ENCODE assay signal across 8 cellular contexts in the genomic region with DNA sequence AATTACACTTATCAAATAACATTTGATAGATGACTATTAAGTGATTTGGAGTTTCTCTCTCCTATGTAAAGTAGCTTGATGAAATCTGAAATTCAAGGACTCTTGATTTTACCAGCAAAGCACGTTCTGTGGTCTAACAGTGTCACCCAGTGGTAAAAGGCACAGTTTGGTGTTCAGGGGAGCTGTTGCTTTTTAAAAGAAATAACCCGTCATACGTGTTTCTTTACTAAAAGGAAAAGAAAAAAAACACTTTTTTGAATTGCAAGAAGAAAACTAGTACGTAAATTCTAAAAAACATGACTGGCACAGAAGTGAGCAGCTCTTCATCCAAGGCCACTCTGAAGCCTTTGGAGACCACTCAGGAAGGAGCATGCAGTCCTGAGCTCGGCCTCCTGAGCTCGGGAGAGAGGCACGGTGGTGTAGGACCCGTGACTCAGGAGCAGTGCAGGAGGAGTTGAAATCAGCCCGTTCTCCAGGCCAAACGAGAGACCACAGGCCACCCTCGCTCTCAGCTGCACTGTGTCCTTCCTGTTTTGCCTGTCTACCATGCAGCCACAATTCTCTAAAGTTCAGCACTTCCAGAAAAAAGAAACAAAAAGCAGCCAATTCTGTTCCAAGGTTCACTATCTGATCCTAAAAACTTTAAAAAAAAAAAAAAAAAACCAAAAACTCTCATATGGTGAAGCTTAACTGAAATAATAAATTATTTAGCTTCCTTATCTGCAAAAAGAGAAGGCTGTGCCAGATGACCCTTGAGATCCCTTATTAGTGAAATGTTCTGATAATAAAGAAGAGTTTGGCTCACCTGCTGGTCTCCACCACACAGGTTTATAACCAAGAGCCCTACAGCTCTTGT.
DNase-seq lines count a peak whose midpoint lies in the region; TF ChIP-seq lines count a peak whose summit lies in the region.

No MANE protein-coding gene starts in this region.

- H3K9me2 ChIP-seq in OCI-LY1 (ENCODE audit: low read depth, low read length) = no peaks in the 10 kb centered on the region

- H4K91ac ChIP-seq in neuronal stem cell (ENCODE audit: low read depth, low read length, poor library complexity) = no peak overlapping the region

- H3K4me1 ChIP-seq in OCI-LY1 (ENCODE audit: insufficient read depth, low read length, severe bottlenecking) (peaks cover 54% of the 10 kb centered on the region), neuronal stem cell (ENCODE audit: control insufficient read depth in 2 of 2, insufficient read depth in 1 of 2, low read depth in 1 of 2, low read length in 2 of 2) (peaks cover 0 to 4% of the 10 kb centered on the region in 2 donors)
- H3K4me1 ChIP-seq in effector memory CD4-positive, alpha-beta T cell (ENCODE audit: control insufficient read depth, insufficient read depth, low read length, poor library complexity, severe bottlenecking) = peaks cover 19% of the 10 kb centered on the region

- H2AK5ac ChIP-seq in neuronal stem cell (ENCODE audit: low read depth, low read length) = no peak overlapping the region

- H3K79me1 ChIP-seq in neuronal stem cell (ENCODE audit: low read depth, low read length) = no peaks in the 10 kb centered on the region

- H3K4ac ChIP-seq in neuronal stem cell (ENCODE audit: low read length) = no peak overlapping the region

- peak overlapping the region; percentile 67 for H3K27ac ChIP-seq in OCI-LY1 (ENCODE audit: low read depth, low read length, poor library complexity, severe bottlenecking)
- H3K27ac ChIP-seq in effector memory CD4-positive, alpha-beta T cell (ENCODE audit: insufficient read depth, low read length, poor library complexity, severe bottlenecking) = peak overlapping the region; percentile 72
- H3K27ac ChIP-seq in neuronal stem cell (replicated peaks; ENCODE audit: low read length) = no peak overlapping the region

- H3K79me2 ChIP-seq in OCI-LY1 (ENCODE audit: insufficient read depth, low read length) = peaks cover 89% of the 10 kb centered on the region

- H2BK15ac ChIP-seq in neuronal stem cell (ENCODE audit: low read length) = no peak overlapping the region

- peak; percentile 31; the same call in 1 of the 2 replicates for TF ChIP-seq CTCF in OCI-LY1 (IDR thresholded peaks at IDR 0.05; ENCODE audit: low read length)

- H2BK5ac ChIP-seq in neuronal stem cell (ENCODE audit: low read length) = no peak overlapping the region

- H3K14ac ChIP-seq in neuronal stem cell (ENCODE audit: low read length) = no peak overlapping the region

- no peak overlapping the region for H2BK120ac ChIP-seq in neuronal stem cell (ENCODE audit: low read depth, low read length)

- H3K9ac ChIP-seq in OCI-LY1 (ENCODE audit: low read length) = peak overlapping the region; percentile 23; the same call in 1 of the 2 replicates
- no peak overlapping the region for H3K9ac ChIP-seq in neuronal stem cell (ENCODE audit: low read depth, low read length, poor library complexity)

- H3K4me2 ChIP-seq in OCI-LY1 (ENCODE audit: low read length) (peak overlapping the region; percentile 36; the same call in 1 of the 2 replicates), neuronal stem cell (ENCODE audit: insufficient read depth, low read length, poor library complexity, severe bottlenecking) (no peak overlapping the region)

- H2BK12ac ChIP-seq in neuronal stem cell (ENCODE audit: low read length) = no peak overlapping the region

- peaks cover 64% of the 10 kb centered on the region for H3K36me3 ChIP-seq in OCI-LY1 (ENCODE audit: insufficient read depth, low read length)
- peaks cover 33% of the 10 kb centered on the region for H3K36me3 ChIP-seq in effector memory CD4-positive, alpha-beta T cell (ENCODE audit: control insufficient read depth, insufficient read depth, low read length)
- H3K36me3 ChIP-seq in neuronal stem cell (replicated peaks in 1 of 2; ENCODE audit: control insufficient read depth in 2 of 2, insufficient read depth in 2 of 2, low read length in 2 of 2) = peaks cover under 1 to 13% of the 10 kb centered on the region in 2 donors

- peak; percentile 5 for DNase-seq in NCI-H2227 (lab: John Stamatoyannopoulos, UW; ENCODE audit: unreplicated experiment)
- DNase-seq in NCI-H2227 treated with DMSO at 0.1 percent for 48 hours (lab: John Stamatoyannopoulos, UW) = no peak
- DNase-seq in effector memory CD4-positive, alpha-beta T cell = no peak
- no peak for DNase-seq in neuronal stem cell (ENCODE audit: low spot score)
- DNase-seq in NCI-H2171 (lab: John Stamatoyannopoulos, UW) = no peak
- no peak for DNase-seq in NOMO-1 treated with dmso at 0.1 percent for 144 hours (lab: John Stamatoyannopoulos, UW; ENCODE audit: unreplicated experiment)
- no peak for DNase-seq in T-helper 9 cell

- H2AFZ ChIP-seq in OCI-LY1 (ENCODE audit: low read length) = no peak overlapping the region
- H2AFZ ChIP-seq in neuronal stem cell (ENCODE audit: low read length) = no peak overlapping the region

- H4K20me1 ChIP-seq in OCI-LY1 (ENCODE audit: insufficient read depth, low read length) = no peaks in the 10 kb centered on the region

- no CpG with 5 or more reads among the region's 11 CpGs for WGBS in neuronal stem cell (ENCODE audit: extremely low coverage in 2 of 2, insufficient read length in 2 of 2, insufficient replicate concordance in 1 of 2), 2 donors

- H3K4me3 ChIP-seq in OCI-LY1 (ENCODE audit: low read depth, low read length, poor library complexity, severe bottlenecking) (no peak overlapping the region), neuronal stem cell (ENCODE audit: low read length in 2 of 2) (no peak overlapping the region)
- H3K4me3 ChIP-seq in effector memory CD4-positive, alpha-beta T cell (ENCODE audit: insufficient read depth, low read depth, low read length, poor library complexity, severe bottlenecking) = no peak overlapping the region

- H4K8ac ChIP-seq in neuronal stem cell (ENCODE audit: low read depth, low read length) = no peak overlapping the region

- H3K9me3 ChIP-seq in OCI-LY1 (ENCODE audit: low read length) (no peaks in the 10 kb centered on the region), neuronal stem cell (replicated peaks in 1 of 2; ENCODE audit: control insufficient read depth in 2 of 2, insufficient read depth in 1 of 2, low read depth in 1 of 2, low read length in 2 of 2) (no peaks in the 10 kb centered on the region)
- H3K9me3 ChIP-seq in effector memory CD4-positive, alpha-beta T cell (ENCODE audit: control insufficient read depth, low read length) = no peaks in the 10 kb centered on the region

- H3K27me3 ChIP-seq in OCI-LY1 (ENCODE audit: insufficient read depth, low read length) = no peaks in the 10 kb centered on the region
- no peaks in the 10 kb centered on the region for H3K27me3 ChIP-seq in effector memory CD4-positive, alpha-beta T cell (replicated peaks; ENCODE audit: control insufficient read depth, insufficient read depth, low read length, poor library complexity, severe bottlenecking)
- H3K27me3 ChIP-seq in neuronal stem cell (ENCODE audit: control insufficient read depth in 3 of 3, insufficient read depth in 3 of 3, low read depth in 1 of 3, low read length in 3 of 3) = no peaks in the 10 kb centered on the region

- no peaks in the 10 kb centered on the region for H3F3A ChIP-seq in OCI-LY1 (ENCODE audit: insufficient read depth, low read length)

- peak overlapping the region; percentile 31 for H3K18ac ChIP-seq in neuronal stem cell (ENCODE audit: low read length)

- no peak overlapping the region for H3K23ac ChIP-seq in neuronal stem cell (ENCODE audit: low read depth, low read length, poor library complexity)
